ENCODE assay signal across 10 cellular contexts in genomic region chr5:157516016-157516415, GRCh38. TPM values are rescaled to one million over a fixed set of nuclear protein-coding genes. Genes with fewer than 3 reads are reported as not detected.
DNase-seq lines count a peak whose midpoint lies in the region; ATAC-seq, FAIRE-seq and TF ChIP-seq lines count a peak whose summit lies in the region.
"Had no signal": no experiment of that assay in that cellular context is flagged by ENCODE, and none has a peak within 500 bp of the region (broad histone marks: within the 10 kb centered on the region; RNA-seq: fewer than 3 reads in every experiment).

No MANE protein-coding gene starts in this region.

- TF ChIP-seq CTCF in bronchial epithelial cell (IDR thresholded peaks at IDR 0.05; ENCODE audit: insufficient read depth, low read length, severe bottlenecking): no peak

- H3K27me3 ChIP-seq in bronchial epithelial cell (ENCODE audit: control insufficient read depth, insufficient read depth, low read length): no peaks in the 10 kb centered on the region

- H3K4me3 Mint-ChIP-seq in naive B cell: peak overlapping the region in 1 of 8 donors; percentile 25

- peaks cover 49 to 84% (median 59%) of the 10 kb centered on the region in 3 donors for H3K4me1 Mint-ChIP-seq in naive B cell

- no peak for FAIRE-seq in bronchial epithelial cell (lab: Jason Lieb, UNC)
- FAIRE-seq: H1 had no signal

- H3K27me3 Mint-ChIP-seq in naive B cell: no peaks in the 10 kb centered on the region

- H3K36me3 ChIP-seq in bronchial epithelial cell (ENCODE audit: control insufficient read depth, insufficient read depth, low read length): no peaks in the 10 kb centered on the region

- H3K4me3 ChIP-seq in bronchial epithelial cell (ENCODE audit: low read depth, low read length): no peak overlapping the region

- no peak for ATAC-seq in naive B cell (ENCODE audit: low read depth in 2 of 2)
- no peak for ATAC-seq in GM18861 (IDR thresholded peaks at IDR 0.05; ENCODE audit: unreplicated experiment)

- H3K36me3 Mint-ChIP-seq in naive B cell: peaks cover 48% of the 10 kb centered on the region in 2 donors

- peak overlapping the region in 5 of 6 donors; percentile 85 to 96 (median 90) for H3K27ac Mint-ChIP-seq in naive B cell

- H3K9me3 Mint-ChIP-seq in naive B cell: peaks cover 0 to 3% (median 0%) of the 10 kb centered on the region in 7 donors

- DNase-seq in stimulated activated naive CD4-positive, alpha-beta T cell treated with Interleukin-2 at 50 U/mL for 16 hours (lab: John Stamatoyannopoulos, UW): peak; percentile 10
- DNase-seq in stimulated activated naive CD4-positive, alpha-beta T cell (lab: John Stamatoyannopoulos, UW): no peak
- peak; percentile 68 for DNase-seq in bronchial epithelial cell (ENCODE audit: low read depth)
- no peak for DNase-seq in naive B cell
- no peak for DNase-seq in LoVo (ENCODE audit: low spot score)
- no peak for DNase-seq in Kasumi-1 (lab: John Stamatoyannopoulos, UW)
- no peak for DNase-seq in NCI-H2107 treated with DMSO at 0.1 percent for 48 hours (lab: John Stamatoyannopoulos, UW; ENCODE audit: unreplicated experiment)
- DNase-seq: NCI-H146 had no signal

RNA-seq across cellular contexts. Expression of gene NIPAL4, which starts 56.0 kb away (rescaled TPM):
- 5.3 and 9.2 TPM in 2 replicates for total RNA-seq in bronchial epithelial cell
- polyA plus RNA-seq in naive B cell (ENCODE audit: low read depth in 6 of 6): 10 to 100 TPM in 3 of 6 donors, 1 to 10 TPM in 3; 3.5 to 15.7 (median 10.3) TPM

RNA-seq across cellular contexts. Expression of gene ADAM19, which starts 59.6 kb away (rescaled TPM):
- total RNA-seq in bronchial epithelial cell: 0.79 and 1.7 TPM in 2 replicates
- 10 to 100 TPM in 5 of 6 donors, 1 to 10 TPM in 1; 6.3 to 75.5 (median 43.4) TPM for polyA plus RNA-seq in naive B cell (ENCODE audit: low read depth in 6 of 6)

Comparison
In these comparisons a context has a peak if more than half of its experiments do, and no peak if none do; other contexts are left out.
1. DNase-seq: peak in stimulated activated naive CD4-positive, alpha-beta T cell treated with Interleukin-2 at 50 U/mL for 16 hours (single experiment) and bronchial epithelial cell (single experiment); none in stimulated activated naive CD4-positive, alpha-beta T cell (0 of 6), naive B cell (single experiment), LoVo (single experiment), Kasumi-1 (0 of 2) and NCI-H2107 treated with DMSO at 0.1 percent for 48 hours (single experiment).